33 cellular contexts compared by ENCODE assay signal in genomic region chr13:65240773-65241172, GRCh38.
"Had no signal": no experiment of that assay in that cellular context is flagged by ENCODE, and none has a peak within 500 bp of the region (broad histone marks: within the 10 kb centered on the region; RNA-seq: fewer than 3 reads in every experiment).

No MANE protein-coding gene starts in this region.

- H3K36me3 Mint-ChIP-seq: activated CD4-positive, alpha-beta memory T cell treated with anti-CD3 and anti-CD28 coated beads for 36 hours; activated naive CD8-positive, alpha-beta T cell treated with anti-CD3 and anti-CD28 coated beads for 36 hours had no signal

- H3K27me3 Mint-ChIP-seq: activated B cell treated with CpG ODN at 0.5 μM for 24 hours; activated CD4-positive, alpha-beta memory T cell treated with anti-CD3 and anti-CD28 coated beads for 36 hours; activated CD4-positive, alpha-beta T cell treated with anti-CD3 and anti-CD28 coated beads, Interleukin-2, amount 10 ng/mL, durations not matched to agents 24 days and 14 days; activated CD8-positive, alpha-beta T cell treated with anti-CD3 and anti-CD28 coated beads for 36 hours; activated naive CD8-positive, alpha-beta T cell treated with anti-CD3 and anti-CD28 coated beads for 36 hours; activated T-helper 17 cell treated with anti-CD3 and anti-CD28 coated beads, Interleukin-2, amount 50 U/mL, for 72 hours had no signal

- H3K27ac Mint-ChIP-seq: activated B cell treated with CpG ODN at 0.5 μM for 24 hours; activated CD4-positive, alpha-beta memory T cell treated with anti-CD3 and anti-CD28 coated beads for 36 hours; activated CD4-positive, alpha-beta T cell treated with anti-CD3 and anti-CD28 coated beads, Interleukin-2, amount 10 ng/mL, durations not matched to agents 24 days and 14 days; activated CD8-positive, alpha-beta T cell treated with anti-CD3 and anti-CD28 coated beads for 36 hours; activated naive CD4-positive, alpha-beta T cell treated with anti-CD3 and anti-CD28 coated beads for 36 hours; activated naive CD4-positive, alpha-beta T cell treated with anti-CD3 and anti-CD28 coated beads, Interleukin-2, amount 50 U/mL, for 72 hours; activated naive CD8-positive, alpha-beta T cell treated with anti-CD3 and anti-CD28 coated beads for 36 hours; activated T-cell treated with anti-CD3 and anti-CD28 coated beads, Interleukin-2, amount 50 U/mL, for 72 hours; activated T-helper 1 cell treated with anti-CD3 and anti-CD28 coated beads, Interleukin-12 subunit alpha, Interleukin-12 subunit beta, Interleukin-2, Interleukin-4 antibody, amounts not matched to agents 30 ng/mL and 10 ng/mL and 1 ng/mL, durations not matched to agents 14 hours and 24 hours and 36 hours; activated T-helper 17 cell treated with anti-CD3 and anti-CD28 coated beads, Interleukin-2, amount 50 U/mL, for 72 hours; T-helper 2 cell treated with Interferon-gamma antibody and Interleukin-4, amounts not matched to agents 5 μg/mL and 100 μg/mL, for 36 hours had no signal

- H3K27ac ChIP-seq: adrenal gland, body of pancreas, brain microvascular endothelial cell, breast epithelium, coronary artery, VCaP had no signal

- H3K4me1 ChIP-seq: adrenal gland, body of pancreas, breast epithelium had no signal

- H3K4me1 Mint-ChIP-seq: activated B cell treated with CpG ODN at 0.5 μM for 24 hours; activated CD4-positive, alpha-beta T cell treated with anti-CD3 and anti-CD28 coated beads, Interleukin-2, amount 10 ng/mL, durations not matched to agents 24 days and 14 days; activated naive CD8-positive, alpha-beta T cell treated with anti-CD3 and anti-CD28 coated beads for 36 hours; activated T-helper 17 cell treated with anti-CD3 and anti-CD28 coated beads, Interleukin-2, amount 50 U/mL, for 72 hours had no signal

- DNase-seq: activated B cell treated with CpG ODN at 0.5 μM for 24 hours; activated CD4-positive, alpha-beta memory T cell treated with anti-CD3 and anti-CD28 coated beads for 36 hours; activated CD4-positive, alpha-beta T cell treated with anti-CD3 and anti-CD28 coated beads for 4 hours; activated CD4-positive, alpha-beta T cell treated with anti-CD3 and anti-CD28 coated beads, Interleukin-2, amount 10 ng/mL, durations not matched to agents 24 days and 14 days; activated CD4-positive, alpha-beta T cell treated with anti-CD3 and anti-CD28 coated beads, Interleukin-2, amount 50 U/mL, for 1 hour; activated CD4-positive, alpha-beta T cell treated with anti-CD3 and anti-CD28 coated beads, Interleukin-2, amount 50 U/mL, for 4 hours; activated CD4-positive, CD25-positive, alpha-beta regulatory T cell treated with anti-CD3 and anti-CD28 coated beads, Interleukin-2, amount 50 U/mL, for 72 hours; activated CD8-positive, alpha-beta memory T cell treated with anti-CD3 and anti-CD28 coated beads, Interleukin-2, amount 50 U/mL, for 4 hours; activated CD8-positive, alpha-beta T cell treated with anti-CD3 and anti-CD28 coated beads for 36 hours; activated effector memory CD4-positive, alpha-beta T cell treated with anti-CD3 and anti-CD28 coated beads, Interleukin-2, amount 50 U/mL, for 16 hours; activated gamma-delta T cell treated with Interleukin-2 at 50 U/mL for 16 hours; activated naive CD4-positive, alpha-beta T cell; activated naive CD4-positive, alpha-beta T cell treated with anti-CD3 and anti-CD28 coated beads for 36 hours; activated naive CD4-positive, alpha-beta T cell treated with anti-CD3 and anti-CD28 coated beads, Interleukin-2, amount 50 U/mL, for 16 hours; activated naive CD8-positive, alpha-beta T cell treated with anti-CD3 and anti-CD28 coated beads for 36 hours; activated T-cell treated with anti-CD3 and anti-CD28 coated beads for 4 hours; activated T-cell treated with anti-CD3 and anti-CD28 coated beads, Interleukin-2, amount 50 U/mL, for 1 hour; activated T-cell treated with anti-CD3 and anti-CD28 coated beads, Interleukin-2, amount 50 U/mL, for 4 hours; activated T-cell treated with anti-CD3 and anti-CD28 coated beads, Interleukin-2, amount 50 U/mL, for 72 hours; adrenal gland; amniotic stem cell; aorta; body of pancreas; brain microvascular endothelial cell; central memory CD4-positive, alpha-beta T cell; T-helper 9 cell had no signal

- H3K27me3 ChIP-seq: adrenal gland, body of pancreas, brain microvascular endothelial cell, breast epithelium had no signal

- ATAC-seq: activated CD8-positive, alpha-beta T cell treated with anti-CD3 and anti-CD28 coated beads for 36 hours; activated naive CD4-positive, alpha-beta T cell treated with anti-CD3 and anti-CD28 coated beads, Interleukin-2, amount 50 U/mL, for 72 hours; activated T-cell treated with anti-CD3 and anti-CD28 coated beads, Interleukin-2, amount 50 U/mL, for 4 hours; activated T-cell treated with anti-CD3 and anti-CD28 coated beads, Interleukin-2, amount 50 U/mL, for 72 hours; activated T-helper 17 cell treated with anti-CD3 and anti-CD28 coated beads, Interleukin-2, amount 50 U/mL, for 72 hours; body of pancreas had no signal

- H3K9me3 ChIP-seq: adrenal gland had no signal

- H3K4me3 ChIP-seq: adrenal gland, body of pancreas, breast epithelium, coronary artery had no signal

- H3K36me3 ChIP-seq: adrenal gland, brain microvascular endothelial cell, breast epithelium had no signal

- H3K4me3 Mint-ChIP-seq: activated B cell treated with CpG ODN at 0.5 μM for 24 hours; activated CD4-positive, alpha-beta memory T cell treated with anti-CD3 and anti-CD28 coated beads for 36 hours; activated CD4-positive, alpha-beta T cell treated with anti-CD3 and anti-CD28 coated beads, Interleukin-2, amount 10 ng/mL, durations not matched to agents 24 days and 14 days; activated CD8-positive, alpha-beta T cell treated with anti-CD3 and anti-CD28 coated beads for 36 hours; activated naive CD4-positive, alpha-beta T cell treated with anti-CD3 and anti-CD28 coated beads for 36 hours; activated naive CD8-positive, alpha-beta T cell treated with anti-CD3 and anti-CD28 coated beads for 36 hours; activated T-cell treated with anti-CD3 and anti-CD28 coated beads, Interleukin-2, amount 50 U/mL, for 4 hours; activated T-cell treated with anti-CD3 and anti-CD28 coated beads, Interleukin-2, amount 50 U/mL, for 72 hours; activated T-helper 1 cell treated with anti-CD3 and anti-CD28 coated beads, Interleukin-12 subunit alpha, Interleukin-12 subunit beta, Interleukin-2, Interleukin-4 antibody, amounts not matched to agents 30 ng/mL and 10 ng/mL and 1 ng/mL, durations not matched to agents 14 hours and 24 hours and 36 hours; activated T-helper 17 cell treated with anti-CD3 and anti-CD28 coated beads, Interleukin-2, amount 50 U/mL, for 72 hours; T-helper 2 cell treated with Interferon-gamma antibody and Interleukin-4, amounts not matched to agents 5 μg/mL and 100 μg/mL, for 36 hours had no signal
